Comparison of ENCODE assay signal across 14 cellular contexts in genomic region chr2:99651930-99652670, GRCh38.
DNase-seq lines count a peak whose midpoint lies in the region; ATAC-seq, FAIRE-seq and TF ChIP-seq lines count a peak whose summit lies in the region.
"Had no signal": no experiment of that assay in that cellular context is flagged by ENCODE, and none has a peak within 500 bp of the region (broad histone marks: within the 10 kb centered on the region; RNA-seq: fewer than 3 reads in every experiment).

No MANE protein-coding gene starts in this region.

- H3K9me3 Mint-ChIP-seq in osteocyte (ENCODE audit: unreplicated experiment): no peaks in the 10 kb centered on the region
- H3K9me3 Mint-ChIP-seq: activated CD4-positive, alpha-beta T cell treated with anti-CD3 and anti-CD28 coated beads, Interleukin-2, amount 10 ng/mL, durations not matched to agents 7 days and 5 days had no signal

- H3K27ac ChIP-seq in foreskin keratinocyte: no peak overlapping the region
- H3K27ac ChIP-seq: adrenal gland, C4-2B had no signal

- H3K36me3 Mint-ChIP-seq in osteocyte (ENCODE audit: unreplicated experiment): peaks cover 49% of the 10 kb centered on the region

- H3K4me1 Mint-ChIP-seq in osteocyte (ENCODE audit: unreplicated experiment): peaks cover 56% of the 10 kb centered on the region
- H3K4me1 Mint-ChIP-seq: activated CD4-positive, alpha-beta T cell treated with anti-CD3 and anti-CD28 coated beads, Interleukin-2, amount 10 ng/mL, durations not matched to agents 7 days and 5 days had no signal

- TF ChIP-seq POLR2A in erythroblast (IDR thresholded peaks at IDR 0.05; ENCODE audit: low read length): no peak

- ATAC-seq in GM21576 (IDR thresholded peaks at IDR 0.05; ENCODE audit: unreplicated experiment) (no peak), foreskin keratinocyte (no peak)

- peak overlapping the region; percentile 62 for H3K27ac Mint-ChIP-seq in osteocyte (ENCODE audit: unreplicated experiment)
- H3K27ac Mint-ChIP-seq: activated CD4-positive, alpha-beta T cell treated with anti-CD3 and anti-CD28 coated beads, Interleukin-2, amount 10 ng/mL, durations not matched to agents 7 days and 5 days had no signal

- H3K27me3 ChIP-seq in foreskin keratinocyte: no peaks in the 10 kb centered on the region
- H3K27me3 ChIP-seq: adrenal gland had no signal

- H3K4me3 Mint-ChIP-seq in osteocyte (ENCODE audit: unreplicated experiment): no peak overlapping the region
- H3K4me3 Mint-ChIP-seq: activated CD4-positive, alpha-beta T cell treated with anti-CD3 and anti-CD28 coated beads, Interleukin-2, amount 10 ng/mL, durations not matched to agents 7 days and 5 days had no signal

- no peaks in the 10 kb centered on the region for H3K4me1 ChIP-seq in foreskin keratinocyte

- no peak for FAIRE-seq in RCC 7860 (lab: Jason Lieb, UNC)

- DNase-seq in ELR (ENCODE audit: low read depth) (peak; percentile 79), RCC 7860 (ENCODE audit: low spot score) (peak; percentile 64), fibroblast of peridontal ligament (ENCODE audit: extremely low read depth) (peak; percentile 41), osteocyte (ENCODE audit: extremely low spot score, unreplicated experiment) (peak; percentile 48), foreskin keratinocyte (no peak), erythroblast (lab: John Stamatoyannopoulos, UW) (no peak)
- no peak for DNase-seq in stimulated activated CD8-positive, alpha-beta memory T cell treated with anti-CD3 and anti-CD28 coated beads, Interleukin-4, amount 100 ng/mL, for 48 hours
- DNase-seq: activated CD4-positive, alpha-beta T cell treated with anti-CD3 and anti-CD28 coated beads, Interleukin-2, amount 10 ng/mL, durations not matched to agents 7 days and 5 days; activated T-cell treated with anti-CD3 and anti-CD28 coated beads, Interleukin-2, amount 50 U/mL, for 48 hours; adrenal gland; NCI-H2081; NCI-H748 treated with DMSO at 0.1 percent for 48 hours had no signal

- TF ChIP-seq CTCF in osteocyte (IDR thresholded peaks at IDR 0.05) (no peak), foreskin keratinocyte (conservative IDR thresholded peaks at IDR 0.05) (no peak)

- no peaks in the 10 kb centered on the region for H3K27me3 Mint-ChIP-seq in osteocyte (ENCODE audit: unreplicated experiment)
- H3K27me3 Mint-ChIP-seq: activated CD4-positive, alpha-beta T cell treated with anti-CD3 and anti-CD28 coated beads, Interleukin-2, amount 10 ng/mL, durations not matched to agents 7 days and 5 days had no signal

Comparison
In these comparisons a context has a peak if more than half of its experiments do, and no peak if none do; other contexts are left out.
1. DNase-seq: peak in ELR (single experiment), RCC 7860 (single experiment), fibroblast of peridontal ligament (single experiment) and osteocyte (single experiment); none in stimulated activated CD8-positive, alpha-beta memory T cell treated with anti-CD3 and anti-CD28 coated beads, Interleukin-4, amount 100 ng/mL, for 48 hours (single experiment), foreskin keratinocyte (0 of 2) and erythroblast (0 of 2).